9 cellular contexts compared by ENCODE assay signal in the genomic region with DNA sequence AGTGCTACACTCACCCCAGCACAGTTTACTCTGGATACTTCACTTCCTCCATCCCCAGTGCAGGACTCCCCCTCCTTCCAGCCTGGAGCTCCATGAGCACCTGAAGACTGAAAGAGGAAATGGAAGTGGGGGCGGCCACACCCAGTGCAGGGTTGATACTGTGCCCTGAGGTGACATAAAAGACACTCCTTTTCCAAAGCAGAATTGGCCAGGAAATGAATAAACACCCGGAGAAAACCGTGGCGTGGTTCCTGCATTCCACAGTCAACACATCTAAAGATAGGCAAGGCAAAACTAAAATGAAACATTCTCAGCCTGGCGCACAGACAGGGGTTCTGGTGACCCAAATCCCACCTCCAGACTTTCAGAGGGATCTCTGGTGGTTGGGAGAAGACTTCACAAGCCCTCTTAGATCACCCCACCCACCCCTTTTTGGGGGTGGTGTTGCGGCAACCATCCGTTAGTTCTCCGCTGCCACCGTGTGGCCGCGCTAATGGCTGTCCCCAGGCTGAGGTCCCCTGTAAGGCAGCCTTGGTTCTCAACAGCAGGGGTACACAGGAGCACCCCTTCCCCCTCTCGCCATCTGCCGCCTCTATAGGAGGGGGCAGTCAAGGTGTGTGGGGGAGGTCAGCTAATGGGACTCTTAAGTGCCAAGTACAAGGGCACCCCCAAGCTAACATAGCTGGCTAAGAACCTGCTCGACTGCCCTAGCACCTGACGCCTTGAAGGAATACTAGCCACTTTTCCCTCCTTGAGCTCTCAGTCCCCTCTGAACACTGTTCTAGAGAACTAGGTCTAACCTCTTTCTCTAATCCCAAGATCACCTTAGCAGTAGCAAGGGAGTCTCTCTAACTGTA. TPM values are rescaled to one million over a fixed set of nuclear protein-coding genes. Genes with fewer than 3 reads are reported as not detected.
DNase-seq lines count a peak whose midpoint lies in the region; ATAC-seq, FAIRE-seq and TF ChIP-seq lines count a peak whose summit lies in the region.
"Had no signal": no experiment of that assay in that cellular context is flagged by ENCODE, and none has a peak within 500 bp of the region (broad histone marks: within the 10 kb centered on the region; RNA-seq: fewer than 3 reads in every experiment).

No MANE protein-coding gene starts in this region.

- BruUV-seq in mammary epithelial cell (replicated peaks; lab: Mats Ljungman, UMichigan): no TSS peak

- dilution Hi-C loops in mammary epithelial cell (cut with HindIII; ENCODE audit: low sequenced_read_pairs): no loop called here

- H3K4me1 Mint-ChIP-seq in CD8-positive, alpha-beta T cell (ENCODE audit: low read depth): peaks cover 29% of the 10 kb centered on the region

- CTCF ChIA-PET in CD8-positive, alpha-beta T cell (lab: Charles Lee): interaction anchor here (1.3 to 2.1 kb wide), 2 partner anchors 10 to 106 kb away, joined by 4 to 8 read pairs; partner anchors contain the start of gene CDHR4
- CTCF ChIA-PET in mammary epithelial cell (lab: Charles Lee; ENCODE audit: low non-redundant PET): interaction anchor here (0.6 to 1.5 kb wide), 3 partner anchors 65 to 366 kb away, joined by 3 to 18 read pairs (median 5); partner anchors contain the start of gene INKA1

- FAIRE-seq in kidney (lab: Jason Lieb, UNC): no peak

- peak overlapping the region; percentile 69 for H2AFZ ChIP-seq in mammary epithelial cell (ENCODE audit: low read depth, low read length)

- in situ Hi-C loops in mammary epithelial cell (cut with MboI; ENCODE audit: low sequenced_read_pairs in 2 of 2): loop anchor here in 1 of 2 donors (10.0 kb wide), 1 partner anchor 201 kb away; no protein-coding TSS in a partner anchor

- H3K4me1 ChIP-seq in CD8-positive, alpha-beta T cell (ENCODE audit: insufficient read depth, low read length): peaks cover 22% of the 10 kb centered on the region
- H3K4me1 ChIP-seq in mammary epithelial cell (ENCODE audit: insufficient read depth, low read length) (peaks cover 47% of the 10 kb centered on the region), kidney (ENCODE audit: control insufficient read depth in 1 of 2, insufficient read depth in 1 of 2, low read depth in 1 of 2, low read length in 2 of 2) (peaks cover 10 to 13% of the 10 kb centered on the region in 2 donors)
- H3K4me1 ChIP-seq: SJSA1 had no signal

- H3K79me2 ChIP-seq in mammary epithelial cell (ENCODE audit: insufficient read depth, low read length): peaks cover 34% of the 10 kb centered on the region

- H4K20me1 ChIP-seq in mammary epithelial cell (ENCODE audit: insufficient read depth, low read length): no peaks in the 10 kb centered on the region

- H3K9me3 ChIP-seq in CD8-positive, alpha-beta T cell (ENCODE audit: low read length): no peaks in the 10 kb centered on the region
- no peaks in the 10 kb centered on the region for H3K9me3 ChIP-seq in mammary epithelial cell (replicated peaks; ENCODE audit: insufficient read depth, low read length)
- no peaks in the 10 kb centered on the region for H3K9me3 ChIP-seq in kidney (ENCODE audit: control insufficient read depth in 1 of 2, low read length in 2 of 2)
- H3K9me3 ChIP-seq: SJSA1 had no signal

- H3K36me3 ChIP-seq in CD8-positive, alpha-beta T cell (ENCODE audit: insufficient read depth, low read length): peaks cover 4% of the 10 kb centered on the region
- no peaks in the 10 kb centered on the region for H3K36me3 ChIP-seq in mammary epithelial cell (ENCODE audit: insufficient read depth, low read length)
- peaks cover 0 to 3% of the 10 kb centered on the region in 2 donors for H3K36me3 ChIP-seq in kidney (ENCODE audit: control insufficient read depth in 1 of 2, insufficient read depth in 2 of 2, low read length in 2 of 2)

- peak overlapping the region; percentile 37 for H3K27ac Mint-ChIP-seq in CD8-positive, alpha-beta T cell

- peaks cover 20% of the 10 kb centered on the region for H3K36me3 Mint-ChIP-seq in CD8-positive, alpha-beta T cell

- intact Hi-C loops in CD8-positive, alpha-beta T cell (cut with DNase I, micrococcal nuclease): loop anchor here (1.0 to 2.0 kb wide), 5 partner anchors 23 to 203 kb away; partner anchors contain the start of gene MON1A (in 1 of the 2)
- intact Hi-C loops in mammary epithelial cell (cut with micrococcal nuclease): loop anchor here (1.0 to 5.0 kb wide), 5 partner anchors 50 to 203 kb away; partner anchors contain the start of genes GMPPB and TRAIP
- intact Hi-C loops in kidney (cut with DNase I): no loop called here

- no peaks in the 10 kb centered on the region for H3K27me3 ChIP-seq in CD8-positive, alpha-beta T cell (ENCODE audit: insufficient read depth, low read length)
- H3K27me3 ChIP-seq in HL-60 (ENCODE audit: insufficient read depth, poor library complexity, severe bottlenecking) (peaks cover 2% of the 10 kb centered on the region), mammary epithelial cell (ENCODE audit: insufficient read depth, low read length) (no peaks in the 10 kb centered on the region)
- H3K27me3 ChIP-seq: SJSA1 had no signal

- H3K4me3 Mint-ChIP-seq in CD8-positive, alpha-beta T cell: peak overlapping the region; percentile 37

- peak overlapping the region; percentile 34 for H3K9ac ChIP-seq in mammary epithelial cell (ENCODE audit: insufficient read depth, low read length)
- H3K9ac ChIP-seq in kidney (ENCODE audit: low read length in 2 of 2): no peak overlapping the region

- no peak overlapping the region for H3K4me3 ChIP-seq in CD8-positive, alpha-beta T cell (ENCODE audit: low read depth, low read length)
- H3K4me3 ChIP-seq in HL-60 (replicated peaks; ENCODE audit: insufficient read depth, low read length) (no peak overlapping the region), mammary epithelial cell (replicated peaks in 1 of 3; ENCODE audit: insufficient read depth in 1 of 3, low read depth in 2 of 3, low read length in 3 of 3) (peak overlapping the region; percentile 17 to 34 (median 25)), kidney (ENCODE audit: low read length in 2 of 2) (peak overlapping the region; percentile 21 to 44)
- H3K4me3 ChIP-seq: SJSA1 had no signal

- POLR2A ChIA-PET in CD8-positive, alpha-beta T cell (lab: Charles Lee): interaction anchor here (1.3 kb wide), 1 partner anchor 101 kb away, joined by 3 read pairs; no protein-coding TSS in a partner anchor

- 9% methylated on average over 13 of the region's 15 CpGs for WGBS in mammary epithelial cell (ENCODE audit: low coverage, missing lambda C conversion rate)

- H3K27ac ChIP-seq in CD8-positive, alpha-beta T cell (ENCODE audit: low read depth, low read length): no peak overlapping the region
- H3K27ac ChIP-seq in HL-60 (replicated peaks) (no peak overlapping the region), mammary epithelial cell (ENCODE audit: insufficient read depth, low read depth, low read length) (peak overlapping the region; percentile 31), kidney (ENCODE audit: low read depth in 2 of 2, low read length in 2 of 2) (no peak overlapping the region)
- H3K27ac ChIP-seq: SJSA1 had no signal

- H3K9me3 Mint-ChIP-seq in CD8-positive, alpha-beta T cell: no peaks in the 10 kb centered on the region

- peak overlapping the region; percentile 73 for H3K4me2 ChIP-seq in mammary epithelial cell (ENCODE audit: insufficient read depth, low read depth, low read length)

- ATAC-seq in CD8-positive, alpha-beta T cell: peak; percentile 43
- ATAC-seq in GM18907 (IDR thresholded peaks at IDR 0.05; ENCODE audit: unreplicated experiment): no peak

- TF ChIP-seq CTCF in CD8-positive, alpha-beta T cell (IDR thresholded peaks at IDR 0.05): peak; percentile 54
- TF ChIP-seq CTCF in HL-60 (IDR thresholded peaks at IDR 0.05; ENCODE audit: insufficient read depth, low read length) (peak; percentile 50), mammary epithelial cell (conservative IDR thresholded peaks at IDR 0.05 in 1 of 2, IDR thresholded peaks at IDR 0.05 in 1 of 2; ENCODE audit: extremely low read depth in 1 of 2, insufficient read depth in 1 of 2, low read depth in 1 of 2, low read length in 2 of 2) (peak; percentile 59 to 83), kidney (IDR thresholded peaks at IDR 0.05; ENCODE audit: borderline replicate concordance, extremely low read depth, insufficient read depth) (peak; percentile 45)

- H3K27me3 Mint-ChIP-seq in CD8-positive, alpha-beta T cell (ENCODE audit: low read depth): no peaks in the 10 kb centered on the region

- peak; percentile 10 to 60 (median 44) for DNase-seq in CD8-positive, alpha-beta T cell
- DNase-seq in HL-60 (ENCODE audit: low read depth in 1 of 2, low spot score in 1 of 2): peak in 1 of 2 experiments; percentile 22
- DNase-seq in UCSD-AML1 (lab: John Stamatoyannopoulos, UW; ENCODE audit: unreplicated experiment): peak; percentile 73
- DNase-seq in mammary epithelial cell: peak; percentile 60
- peak; percentile 84 for DNase-seq in kidney
- peak; percentile 52 to 63 for DNase-seq in stimulated activated CD4-positive, alpha-beta T cell treated with anti-CD3 and anti-CD28 coated beads, Interleukin-2, amount 100 ng/mL, for 24 hours
- no peak for DNase-seq in KG1 (lab: John Stamatoyannopoulos, UW)

RNA-seq across cellular contexts. Expression of gene MST1R, which starts 2.6 kb away (rescaled TPM):
- total RNA-seq in CD8-positive, alpha-beta T cell: under 1 TPM; 0.22 to 0.58 TPM
- total RNA-seq in mammary epithelial cell: 10 to 100 TPM in 1 of 2 donors, 1 to 10 TPM in 1; 7.7 to 62.2 TPM
- polyA plus RNA-seq in mammary epithelial cell: 56.4 TPM
- 43.0 TPM for polyA minus RNA-seq in mammary epithelial cell
- total RNA-seq in kidney: 29.6 TPM
- polyA plus RNA-seq in kidney (ENCODE audit: insufficient read depth, low read depth, low replicate concordance): 0.30 TPM
- total RNA-seq: SJSA1 had no signal

RNA-seq across cellular contexts. Expression of gene MON1A, which starts 23.4 kb away (rescaled TPM):
- 1 to 10 TPM; 1.2 TPM for total RNA-seq in CD8-positive, alpha-beta T cell
- total RNA-seq in mammary epithelial cell (10 to 100 TPM; 11.5 to 15.9 TPM), kidney (7.4 TPM)
- polyA plus RNA-seq in mammary epithelial cell (17.6 TPM), kidney (ENCODE audit: insufficient read depth, low read depth, low replicate concordance) (16.4 TPM)
- polyA minus RNA-seq in mammary epithelial cell: 11.0 TPM

RNA-seq across cellular contexts. Expression of gene RBM6, which starts 33.7 kb away (rescaled TPM):
- total RNA-seq in CD8-positive, alpha-beta T cell: 10 to 100 TPM; 92.1 to 95.0 TPM
- total RNA-seq in mammary epithelial cell (10 to 100 TPM; 39.8 to 60.9 TPM), kidney (90.0 TPM)
- polyA plus RNA-seq in mammary epithelial cell (22.9 TPM), kidney (ENCODE audit: insufficient read depth, low read depth, low replicate concordance) (72.0 TPM)
- polyA minus RNA-seq in mammary epithelial cell: 91.8 TPM

RNA-seq across cellular contexts. Expression of gene CAMKV, which starts 36.5 kb away (rescaled TPM):
- not detected for total RNA-seq in CD8-positive, alpha-beta T cell
- total RNA-seq in mammary epithelial cell (under 1 TPM in 1 of 2 donors, not detected in 1; 0.35 TPM), kidney (0.16 TPM)
- polyA plus RNA-seq in mammary epithelial cell (0.03 TPM), kidney (ENCODE audit: insufficient read depth, low read depth, low replicate concordance) (not detected)
- polyA minus RNA-seq in mammary epithelial cell: not detected
- total RNA-seq: SJSA1 had no signal

RNA-seq across cellular contexts. Expression of gene TRAIP, which starts 49.9 kb away (rescaled TPM):
- 1 to 10 TPM; 4.1 to 5.5 TPM for total RNA-seq in CD8-positive, alpha-beta T cell
- total RNA-seq in mammary epithelial cell: 10 to 100 TPM in 1 of 2 donors, 1 to 10 TPM in 1; 1.7 to 12.6 TPM
- polyA plus RNA-seq in mammary epithelial cell: 12.9 TPM
- 29.5 TPM for polyA minus RNA-seq in mammary epithelial cell
- total RNA-seq in kidney: 1.9 TPM
- polyA plus RNA-seq in kidney (ENCODE audit: insufficient read depth, low read depth, low replicate concordance): 0.71 TPM

Comparison
In these comparisons a context has a peak if more than half of its experiments do, and no peak if none do; other contexts are left out.
1. H3K4me3 ChIP-seq: peak in mammary epithelial cell (3 of 3) and kidney (2 of 2); none in CD8-positive, alpha-beta T cell (single experiment) and HL-60 (single experiment).
2. RNA of gene MST1R, which starts 2.6 kb away (total RNA-seq): 7.7 to 62.2 TPM in mammary epithelial cell and 29.6 TPM in kidney (single experiment); 0.22 to 0.58 TPM in CD8-positive, alpha-beta T cell; every median in the first group is over 4 times any median in the second.
3. Peak in every context shown above with its lines, with median percentiles within 50 percentile points of each other: CTCF ChIP-seq.